24 cellular contexts compared by ENCODE assay signal in genomic region chr20:31844737-31845299, GRCh38. TPM values are rescaled to one million over a fixed set of nuclear protein-coding genes. Genes with fewer than 3 reads are reported as not detected.
DNase-seq lines count a peak whose midpoint lies in the region; ATAC-seq and TF ChIP-seq lines count a peak whose summit lies in the region.
"Had no signal": no experiment of that assay in that cellular context is flagged by ENCODE, and none has a peak within 500 bp of the region (broad histone marks: within the 10 kb centered on the region; RNA-seq: fewer than 3 reads in every experiment).

No MANE protein-coding gene starts in this region.

- H3K4me1 ChIP-seq in right cardiac atrium (ENCODE audit: control insufficient read depth, insufficient read depth, low read length) (peaks cover 4% of the 10 kb centered on the region), smooth muscle cell (ENCODE audit: low read depth) (peaks cover 38% of the 10 kb centered on the region)

- no peaks in the 10 kb centered on the region for H3K27me3 ChIP-seq in right cardiac atrium (ENCODE audit: control insufficient read depth, insufficient read depth)
- peaks cover 7% of the 10 kb centered on the region for H3K27me3 ChIP-seq in layer of hippocampus (ENCODE audit: control insufficient read depth, insufficient read depth, low read length)
- peaks cover 15% of the 10 kb centered on the region for H3K27me3 ChIP-seq in smooth muscle cell (ENCODE audit: low read depth)
- H3K27me3 ChIP-seq: MG63 had no signal

- H4K20me1 ChIP-seq in smooth muscle cell (ENCODE audit: low read depth) = no peaks in the 10 kb centered on the region

- no peak overlapping the region for H3K9ac ChIP-seq in smooth muscle cell (ENCODE audit: low read depth)

- DNase-seq in right cardiac atrium (peak in 2 of 3 donors; percentile 37 to 59), cardiac septum (ENCODE audit: low spot score) (no peak), smooth muscle cell (lab: John Stamatoyannopoulos, UW; ENCODE audit: unreplicated experiment) (no peak), mesothelial cell of epicardium (ENCODE audit: low spot score in 2 of 2, unreplicated experiment in 2 of 2) (no peak)
- no peak for DNase-seq in activated naive CD8-positive, alpha-beta T cell treated with anti-CD3 and anti-CD28 coated beads, Interleukin-2, amount 50 U/mL, for 24 hours
- DNase-seq in activated CD8-positive, alpha-beta memory T cell treated with anti-CD3 and anti-CD28 coated beads, Interleukin-2, amount 10 ng/mL, durations not matched to agents 7 days and 5 days = no peak
- DNase-seq: activated B cell treated with CpG ODN at 0.5 μM for 24 hours; activated CD8-positive, alpha-beta memory T cell treated with anti-CD3 and anti-CD28 coated beads for 24 hours; CD4-positive, CD25-positive, alpha-beta regulatory T cell; DMS153; MG63; mucosa of descending colon; NCI-H1930; NK-92 treated with Interleukin-12 subunit alpha and Interleukin-12 subunit beta, amount 100 ng/mL, for 24 hours; SHP77 treated with DMSO at 0.1 percent for 48 hours; stimulated activated CD4-positive, alpha-beta T cell treated with anti-CD3 and anti-CD28 coated beads, Interleukin-2, amount 100 ng/mL, for 24 hours; T-helper 2 cell had no signal

- H3K36me3 Mint-ChIP-seq in activated naive CD8-positive, alpha-beta T cell treated with anti-CD3 and anti-CD28 coated beads, Interleukin-2, amount 50 U/mL, for 24 hours (ENCODE audit: low read depth) = no peaks in the 10 kb centered on the region
- no peaks in the 10 kb centered on the region for H3K36me3 Mint-ChIP-seq in mesothelial cell of epicardium
- no peaks in the 10 kb centered on the region for H3K36me3 Mint-ChIP-seq in activated CD8-positive, alpha-beta memory T cell treated with anti-CD3 and anti-CD28 coated beads, Interleukin-2, amount 10 ng/mL, durations not matched to agents 7 days and 5 days
- H3K36me3 Mint-ChIP-seq: CD4-positive, CD25-positive, alpha-beta regulatory T cell had no signal

- H3K79me2 ChIP-seq in smooth muscle cell (ENCODE audit: low read depth) = no peaks in the 10 kb centered on the region
- H3K79me2 ChIP-seq: hepatocyte had no signal

- intact Hi-C loops in right cardiac atrium (cut with DNase I) = no loop called here
- intact Hi-C loops in cardiac septum (cut with DNase I) = loop anchor here (2.0 kb wide), 1 partner anchor 22 kb away; no protein-coding TSS in a partner anchor

- no peak overlapping the region for H3K27ac Mint-ChIP-seq in activated naive CD8-positive, alpha-beta T cell treated with anti-CD3 and anti-CD28 coated beads, Interleukin-2, amount 50 U/mL, for 24 hours
- no peak overlapping the region for H3K27ac Mint-ChIP-seq in mesothelial cell of epicardium
- no peak overlapping the region for H3K27ac Mint-ChIP-seq in activated CD8-positive, alpha-beta memory T cell treated with anti-CD3 and anti-CD28 coated beads, Interleukin-2, amount 10 ng/mL, durations not matched to agents 7 days and 5 days
- H3K27ac Mint-ChIP-seq: activated B cell treated with CpG ODN at 0.5 μM for 24 hours; CD4-positive, CD25-positive, alpha-beta regulatory T cell had no signal

- peaks cover 6% of the 10 kb centered on the region for H3K27me3 Mint-ChIP-seq in activated naive CD8-positive, alpha-beta T cell treated with anti-CD3 and anti-CD28 coated beads, Interleukin-2, amount 50 U/mL, for 24 hours
- peaks cover 18% of the 10 kb centered on the region for H3K27me3 Mint-ChIP-seq in mesothelial cell of epicardium (ENCODE audit: low read depth)
- H3K27me3 Mint-ChIP-seq in activated CD8-positive, alpha-beta memory T cell treated with anti-CD3 and anti-CD28 coated beads, Interleukin-2, amount 10 ng/mL, durations not matched to agents 7 days and 5 days = peaks cover 17% of the 10 kb centered on the region
- H3K27me3 Mint-ChIP-seq: central memory CD8-positive, alpha-beta T cell had no signal

- TF ChIP-seq CTCF in smooth muscle cell (IDR thresholded peaks at IDR 0.05; ENCODE audit: borderline replicate concordance, insufficient read depth, poor library complexity, severe bottlenecking) = no peak
- no peak for TF ChIP-seq CTCF in mesothelial cell of epicardium (IDR thresholded peaks at IDR 0.05; ENCODE audit: unreplicated experiment)

- 77% methylated on average over 28 of the region's 28 CpGs for WGBS in right cardiac atrium
- WGBS in smooth muscle cell (ENCODE audit: low lambda C conversion rate) = 96% methylated on average over 28 of the region's 28 CpGs

- H3K9me3 ChIP-seq in right cardiac atrium (ENCODE audit: control insufficient read depth, low read length) (no peaks in the 10 kb centered on the region), smooth muscle cell (replicated peaks; ENCODE audit: low read depth) (no peaks in the 10 kb centered on the region)
- H3K9me3 ChIP-seq: MG63, mucosa of descending colon had no signal

- CTCF ChIA-PET in activated CD8-positive, alpha-beta memory T cell treated with anti-CD3 and anti-CD28 coated beads, Interleukin-2, amount 10 ng/mL, durations not matched to agents 7 days and 5 days (lab: Charles Lee) = interaction anchor here (1.0 to 6.8 kb wide), 5 partner anchors 8 to 246 kb away, joined by 3 to 110 read pairs (median 4); partner anchors contain the start of gene MYLK2

- H3K36me3 ChIP-seq in smooth muscle cell (ENCODE audit: low read depth) = no peaks in the 10 kb centered on the region
- H3K36me3 ChIP-seq: MG63 had no signal

- no peaks in the 10 kb centered on the region for H3K4me1 Mint-ChIP-seq in activated naive CD8-positive, alpha-beta T cell treated with anti-CD3 and anti-CD28 coated beads, Interleukin-2, amount 50 U/mL, for 24 hours
- peaks cover 24% of the 10 kb centered on the region for H3K4me1 Mint-ChIP-seq in mesothelial cell of epicardium
- no peaks in the 10 kb centered on the region for H3K4me1 Mint-ChIP-seq in activated CD8-positive, alpha-beta memory T cell treated with anti-CD3 and anti-CD28 coated beads, Interleukin-2, amount 10 ng/mL, durations not matched to agents 7 days and 5 days
- H3K4me1 Mint-ChIP-seq: activated B cell treated with CpG ODN at 0.5 μM for 24 hours; central memory CD8-positive, alpha-beta T cell had no signal

- peaks cover 4% of the 10 kb centered on the region for H3F3A ChIP-seq in smooth muscle cell (ENCODE audit: low read depth)

- no peaks in the 10 kb centered on the region for H3K9me3 Mint-ChIP-seq in activated naive CD8-positive, alpha-beta T cell treated with anti-CD3 and anti-CD28 coated beads, Interleukin-2, amount 50 U/mL, for 24 hours
- no peaks in the 10 kb centered on the region for H3K9me3 Mint-ChIP-seq in mesothelial cell of epicardium
- no peaks in the 10 kb centered on the region for H3K9me3 Mint-ChIP-seq in activated CD8-positive, alpha-beta memory T cell treated with anti-CD3 and anti-CD28 coated beads, Interleukin-2, amount 10 ng/mL, durations not matched to agents 7 days and 5 days (ENCODE audit: low read depth)
- H3K9me3 Mint-ChIP-seq: activated B cell treated with CpG ODN at 0.5 μM for 24 hours; central memory CD8-positive, alpha-beta T cell; endodermal cell had no signal

- H3K27ac ChIP-seq in right cardiac atrium (ENCODE audit: low read length) (no peak overlapping the region), layer of hippocampus (ENCODE audit: low read depth, low read length) (peak overlapping the region; percentile 60), smooth muscle cell (ENCODE audit: low read depth) (no peak overlapping the region)
- H3K27ac ChIP-seq: hepatocyte had no signal

- no peak overlapping the region for H3K4me3 Mint-ChIP-seq in activated naive CD8-positive, alpha-beta T cell treated with anti-CD3 and anti-CD28 coated beads, Interleukin-2, amount 50 U/mL, for 24 hours
- no peak overlapping the region for H3K4me3 Mint-ChIP-seq in mesothelial cell of epicardium
- no peak overlapping the region for H3K4me3 Mint-ChIP-seq in activated CD8-positive, alpha-beta memory T cell treated with anti-CD3 and anti-CD28 coated beads, Interleukin-2, amount 10 ng/mL, durations not matched to agents 7 days and 5 days
- H3K4me3 Mint-ChIP-seq: activated B cell treated with CpG ODN at 0.5 μM for 24 hours; CD4-positive, CD25-positive, alpha-beta regulatory T cell; central memory CD8-positive, alpha-beta T cell; endodermal cell had no signal

- H2AFZ ChIP-seq in smooth muscle cell (ENCODE audit: low read depth) = no peak overlapping the region
- H2AFZ ChIP-seq: hepatocyte had no signal

- H3K4me3 ChIP-seq in right cardiac atrium (ENCODE audit: low read length) (peak overlapping the region; percentile 11), smooth muscle cell (no peak overlapping the region)
- H3K4me3 ChIP-seq: hepatocyte, MG63, mucosa of descending colon had no signal

- ATAC-seq in right cardiac atrium (no peak), esophagus mucosa (no peak)
- no peak for ATAC-seq in activated naive CD8-positive, alpha-beta T cell treated with anti-CD3 and anti-CD28 coated beads, Interleukin-2, amount 50 U/mL, for 24 hours
- no peak for ATAC-seq in activated CD8-positive, alpha-beta memory T cell treated with anti-CD3 and anti-CD28 coated beads, Interleukin-2, amount 10 ng/mL, durations not matched to agents 7 days and 5 days
- ATAC-seq: HCT116, mucosa of descending colon had no signal

- peak overlapping the region; percentile 6 for H3K4me2 ChIP-seq in smooth muscle cell
- H3K4me2 ChIP-seq: hepatocyte had no signal

RNA-seq across cellular contexts. Expression of gene FOXS1, which starts 0.6 kb away (rescaled TPM):
- total RNA-seq in right cardiac atrium (1 to 10 TPM; 2.0 to 4.3 (median 3.5) TPM), cardiac septum (6.1 TPM), smooth muscle cell (0.09 and 2.6 TPM in 2 replicates), esophagus mucosa (0.40 TPM), mesothelial cell of epicardium (1.9 to 2.5 TPM (median 2.1 TPM) in 3 replicates)
- polyA plus RNA-seq in right cardiac atrium (3.0 TPM), smooth muscle cell (2.1 and 3.3 TPM in 2 replicates)
- total RNA-seq in activated CD8-positive, alpha-beta memory T cell treated with anti-CD3 and anti-CD28 coated beads, Interleukin-2, amount 10 ng/mL, durations not matched to agents 7 days and 5 days = not detected
- total RNA-seq: activated B cell treated with CpG ODN at 0.5 μM for 24 hours; CD4-positive, CD25-positive, alpha-beta regulatory T cell; endodermal cell had no signal
- polyA plus RNA-seq: CD4-positive, CD25-positive, alpha-beta regulatory T cell; keratinocyte had no signal

RNA-seq across cellular contexts. Expression of gene DUSP15, which starts 25.5 kb away (rescaled TPM):
- total RNA-seq in right cardiac atrium (1 to 10 TPM; 6.6 to 8.3 (median 7.1) TPM), cardiac septum (3.4 TPM), smooth muscle cell (10.2 and 13.6 TPM in 2 replicates), esophagus mucosa (0.64 TPM), mesothelial cell of epicardium (8.4 to 10.4 TPM (median 8.5 TPM) in 3 replicates)
- polyA plus RNA-seq in right cardiac atrium (11.0 TPM), smooth muscle cell (3.7 and 6.2 TPM in 2 replicates)
- total RNA-seq in activated CD8-positive, alpha-beta memory T cell treated with anti-CD3 and anti-CD28 coated beads, Interleukin-2, amount 10 ng/mL, durations not matched to agents 7 days and 5 days = not detected
- total RNA-seq: CD4-positive, CD25-positive, alpha-beta regulatory T cell had no signal
- polyA plus RNA-seq: CD4-positive, CD25-positive, alpha-beta regulatory T cell; keratinocyte had no signal

RNA-seq across cellular contexts. Expression of gene TTLL9, which starts 25.6 kb away (rescaled TPM):
- under 1 TPM in 2 of 4 donors, not detected in 2; 0.15 to 0.19 TPM for total RNA-seq in right cardiac atrium
- polyA plus RNA-seq in right cardiac atrium = 0.14 TPM
- not detected for total RNA-seq in cardiac septum
- total RNA-seq in smooth muscle cell = not detected in 2 replicates
- 0.13 and 0.18 TPM in 2 replicates for polyA plus RNA-seq in smooth muscle cell
- 0.16 TPM for total RNA-seq in esophagus mucosa
- total RNA-seq in mesothelial cell of epicardium = 0.52 to 0.86 TPM (median 0.67 TPM) in 3 replicates
- not detected for total RNA-seq in activated CD8-positive, alpha-beta memory T cell treated with anti-CD3 and anti-CD28 coated beads, Interleukin-2, amount 10 ng/mL, durations not matched to agents 7 days and 5 days
- total RNA-seq: CD4-positive, CD25-positive, alpha-beta regulatory T cell; hepatocyte had no signal
- polyA plus RNA-seq: CD4-positive, CD25-positive, alpha-beta regulatory T cell; keratinocyte had no signal

RNA-seq across cellular contexts. Expression of gene MYLK2, which starts 25.7 kb away (rescaled TPM):
- total RNA-seq in right cardiac atrium (1 to 10 TPM in 1 of 4 donors, under 1 TPM in 3; 0.51 to 2.0 (median 0.83) TPM), cardiac septum (0.11 TPM), smooth muscle cell (0.09 and 0.54 TPM in 2 replicates), esophagus mucosa (0.12 TPM), mesothelial cell of epicardium (0.27 to 0.49 TPM (median 0.38 TPM) in 3 replicates)
- polyA plus RNA-seq in right cardiac atrium (0.54 TPM), smooth muscle cell (0.22 TPM in 1 of 2 replicates, not detected in the other)
- total RNA-seq in activated CD8-positive, alpha-beta memory T cell treated with anti-CD3 and anti-CD28 coated beads, Interleukin-2, amount 10 ng/mL, durations not matched to agents 7 days and 5 days = 1 to 10 TPM in 1 of 2 experiments, under 1 TPM in 1; 0.42 to 1.2 TPM
- total RNA-seq: activated B cell treated with CpG ODN at 0.5 μM for 24 hours; CD4-positive, CD25-positive, alpha-beta regulatory T cell; hepatocyte had no signal
- polyA plus RNA-seq: CD4-positive, CD25-positive, alpha-beta regulatory T cell had no signal

Comparison
In these comparisons a context has a peak if more than half of its experiments do, and no peak if none do; other contexts are left out.
1. DNase-seq: peak in right cardiac atrium (2 of 3); none in cardiac septum (single experiment), smooth muscle cell (single experiment), activated naive CD8-positive, alpha-beta T cell treated with anti-CD3 and anti-CD28 coated beads, Interleukin-2, amount 50 U/mL, for 24 hours (single experiment), mesothelial cell of epicardium (0 of 2) and activated CD8-positive, alpha-beta memory T cell treated with anti-CD3 and anti-CD28 coated beads, Interleukin-2, amount 10 ng/mL, durations not matched to agents 7 days and 5 days (single experiment).